In the genomic region with DNA sequence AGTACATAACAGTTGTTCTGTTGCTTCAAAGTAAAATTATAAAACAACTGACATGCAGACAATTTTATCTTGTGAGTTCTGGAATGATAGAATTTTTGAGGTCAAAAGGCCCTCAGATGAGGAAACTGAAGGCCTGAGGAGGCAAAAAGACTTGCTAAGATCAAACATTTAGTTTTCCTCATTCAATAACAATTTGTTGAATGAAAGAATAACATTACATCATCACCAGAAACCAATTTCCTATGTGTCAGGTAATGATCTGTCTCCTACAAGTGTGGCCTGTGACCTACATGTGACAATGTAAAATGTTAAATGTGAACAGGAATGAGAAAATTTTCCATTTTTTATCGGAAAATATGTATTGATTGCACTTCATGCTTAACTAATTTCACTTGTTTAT, we compare ENCODE assay signal across 1 cellular context.
TF ChIP-seq lines count a peak whose summit lies in the region.

No MANE protein-coding gene starts in this region.

TF ChIP-seq in A549, 52 proteins besides CTCF, POLR2A, EP300 and RAD21 (continued from another document):
- TF ChIP-seq, protein P1, sequence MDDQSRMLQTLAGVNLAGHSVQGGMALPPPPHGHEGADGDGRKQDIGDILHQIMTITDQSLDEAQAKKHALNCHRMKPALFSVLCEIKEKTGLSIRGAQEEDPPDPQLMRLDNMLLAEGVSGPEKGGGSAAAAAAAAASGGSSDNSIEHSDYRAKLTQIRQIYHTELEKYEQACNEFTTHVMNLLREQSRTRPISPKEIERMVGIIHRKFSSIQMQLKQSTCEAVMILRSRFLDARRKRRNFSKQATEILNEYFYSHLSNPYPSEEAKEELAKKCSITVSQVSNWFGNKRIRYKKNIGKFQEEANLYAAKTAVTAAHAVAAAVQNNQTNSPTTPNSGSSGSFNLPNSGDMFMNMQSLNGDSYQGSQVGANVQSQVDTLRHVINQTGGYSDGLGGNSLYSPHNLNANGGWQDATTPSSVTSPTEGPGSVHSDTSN (IDR thresholded peaks at IDR 0.05): no peak
- no peak for TF ChIP-seq MYC (IDR thresholded peaks at IDR 0.05; ENCODE audit: borderline replicate concordance, low read length)
- TF ChIP-seq HDAC2 (IDR thresholded peaks at IDR 0.05): no peak
